22 cellular contexts compared by ENCODE assay signal in the genomic region with DNA sequence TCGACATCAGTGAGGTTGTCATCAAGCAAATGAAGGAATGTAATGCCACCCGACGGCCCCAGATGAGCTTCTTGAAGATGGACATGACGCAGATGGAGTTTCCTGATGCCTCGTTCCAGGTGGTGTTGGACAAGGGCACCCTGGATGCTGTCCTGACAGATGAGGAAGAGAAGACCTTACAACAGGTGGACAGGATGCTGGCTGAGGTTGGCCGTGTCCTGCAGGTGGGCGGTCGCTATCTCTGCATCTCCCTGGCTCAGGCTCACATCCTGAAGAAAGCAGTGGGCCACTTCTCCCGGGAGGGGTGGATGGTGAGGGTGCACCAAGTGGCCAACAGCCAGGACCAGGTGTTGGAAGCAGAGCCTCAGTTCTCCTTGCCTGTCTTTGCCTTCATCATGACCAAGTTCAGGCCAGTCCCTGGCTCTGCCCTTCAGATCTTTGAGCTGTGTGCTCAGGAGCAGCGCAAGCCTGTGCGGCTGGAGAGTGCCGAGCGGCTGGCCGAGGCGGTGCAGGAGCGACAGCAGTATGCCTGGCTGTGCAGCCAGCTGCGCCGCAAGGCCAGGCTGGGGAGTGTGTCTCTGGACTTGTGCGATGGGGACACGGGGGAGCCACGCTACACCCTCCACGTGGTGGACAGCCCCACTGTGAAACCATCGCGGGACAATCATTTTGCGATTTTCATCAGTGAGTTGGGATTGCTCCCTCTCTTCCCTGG. TPM values are rescaled to one million over a fixed set of nuclear protein-coding genes. Genes with fewer than 3 reads are reported as not detected.
DNase-seq lines count a peak whose midpoint lies in the region; ATAC-seq and TF ChIP-seq lines count a peak whose summit lies in the region.
"Had no signal": no experiment of that assay in that cellular context is flagged by ENCODE, and none has a peak within 500 bp of the region (broad histone marks: within the 10 kb centered on the region; RNA-seq: fewer than 3 reads in every experiment).

No MANE protein-coding gene starts in this region.

- no peak overlapping the region for H4K8ac ChIP-seq in mesenchymal stem cell (ENCODE audit: low read length)

- H3K36me3 ChIP-seq in DOHH2 (ENCODE audit: control insufficient read depth, low read length) (peaks cover 65% of the 10 kb centered on the region), mesenchymal stem cell (ENCODE audit: control insufficient read depth in 1 of 2, insufficient read depth in 2 of 2, low read depth in 1 of 2, low read length in 2 of 2) (peaks cover 33 to 52% of the 10 kb centered on the region in 2 experiments)

- peaks cover 57% of the 10 kb centered on the region for H3K4me1 Mint-ChIP-seq in CD4-positive, alpha-beta T cell (ENCODE audit: low read depth)
- peaks cover 57% of the 10 kb centered on the region for H3K4me1 Mint-ChIP-seq in activated CD8-positive, alpha-beta T cell treated with anti-CD3 and anti-CD28 coated beads for 36 hours (ENCODE audit: low read depth)

- POLR2A ChIA-PET in CD4-positive, alpha-beta T cell (lab: Charles Lee): interaction anchor here (1.3 kb wide), 1 partner anchor 41 kb away, joined by 3 read pairs; no protein-coding TSS in a partner anchor
- POLR2A ChIA-PET in activated CD8-positive, alpha-beta T cell treated with anti-CD3 and anti-CD28 coated beads for 36 hours (lab: Charles Lee): interaction anchor here (1.0 kb wide), 1 partner anchor 19 kb away, joined by 3 read pairs; no protein-coding TSS in a partner anchor

- 96% methylated on average over 25 of the region's 25 CpGs for WGBS in mesenchymal stem cell

- H4K91ac ChIP-seq in mesenchymal stem cell (ENCODE audit: low read length): peak overlapping the region; percentile 34

- no peak overlapping the region for H3K14ac ChIP-seq in mesenchymal stem cell (ENCODE audit: low read length in 2 of 2)

- H3K4ac ChIP-seq in mesenchymal stem cell (ENCODE audit: low read depth in 1 of 2, low read length in 2 of 2): no peak overlapping the region

- H3K27ac Mint-ChIP-seq in CD4-positive, alpha-beta T cell: no peak overlapping the region
- peak overlapping the region; percentile 87 for H3K27ac Mint-ChIP-seq in activated CD8-positive, alpha-beta T cell treated with anti-CD3 and anti-CD28 coated beads for 36 hours
- H3K27ac Mint-ChIP-seq: B cell had no signal

- H3K4me1 ChIP-seq in DOHH2 (ENCODE audit: control insufficient read depth, low read length) (peaks cover 40% of the 10 kb centered on the region), mesenchymal stem cell (ENCODE audit: control insufficient read depth, insufficient read depth, low read depth, low read length) (peaks cover 7% of the 10 kb centered on the region)

- no peak overlapping the region for H2BK5ac ChIP-seq in mesenchymal stem cell (ENCODE audit: low read depth, low read length, poor library complexity, severe bottlenecking)

- DNase-seq in CD4-positive, alpha-beta T cell: no peak
- no peak for DNase-seq in activated CD8-positive, alpha-beta T cell treated with anti-CD3 and anti-CD28 coated beads for 36 hours
- DNase-seq in mesenchymal stem cell: no peak
- no peak for DNase-seq in stimulated activated CD4-positive, alpha-beta T cell treated with anti-CD3 and anti-CD28 coated beads, Interleukin-1b, Interleukin-23, amount 100 ng/mL, for 48 hours
- DNase-seq in stimulated activated naive CD4-positive, alpha-beta T cell treated with Interleukin-2 at 50 U/mL for 16 hours (lab: John Stamatoyannopoulos, UW): no peak
- DNase-seq in NCI-H2081 treated with DMSO at 0.1 percent for 48 hours (lab: John Stamatoyannopoulos, UW): no peak
- DNase-seq: cortex of kidney; DMS79; lower lobe of right lung; NCI-H1694; occipital lobe; Peyer's patch; stimulated activated CD4-positive, alpha-beta T cell treated with anti-CD3 and anti-CD28 coated beads, Interleukin-4, amount 100 ng/mL, for 1 hour; transverse colon had no signal

- peaks cover 42% of the 10 kb centered on the region for H3K79me1 ChIP-seq in mesenchymal stem cell (replicated peaks; ENCODE audit: low read length, poor library complexity, severe bottlenecking)

- no peak overlapping the region for H2AK5ac ChIP-seq in mesenchymal stem cell (ENCODE audit: low read length, severe bottlenecking)

- CTCF ChIA-PET in CD4-positive, alpha-beta T cell (lab: Charles Lee): interaction anchor here (1.9 kb wide), 1 partner anchor 43 kb away, joined by 5 read pairs; a partner anchor contains a TSS
- CTCF ChIA-PET in activated CD8-positive, alpha-beta T cell treated with anti-CD3 and anti-CD28 coated beads for 36 hours (lab: Charles Lee): interaction anchor here (1.1 to 4.4 kb wide), 3 partner anchors 8 to 41 kb away, joined by 3 to 32 read pairs (median 5); no protein-coding TSS in a partner anchor

- H3K9me2 ChIP-seq in DOHH2 (replicated peaks; ENCODE audit: control insufficient read depth, low read length): no peaks in the 10 kb centered on the region

- H3K9me3 Mint-ChIP-seq in CD4-positive, alpha-beta T cell: no peaks in the 10 kb centered on the region
- no peaks in the 10 kb centered on the region for H3K9me3 Mint-ChIP-seq in activated CD8-positive, alpha-beta T cell treated with anti-CD3 and anti-CD28 coated beads for 36 hours

- H3K27me3 ChIP-seq in CD4-positive, alpha-beta T cell (ENCODE audit: control insufficient read depth, insufficient read depth, low read length): no peaks in the 10 kb centered on the region
- H3K27me3 ChIP-seq in DOHH2 (ENCODE audit: control insufficient read depth, low read length) (no peaks in the 10 kb centered on the region), mesenchymal stem cell (ENCODE audit: control insufficient read depth in 1 of 2, insufficient read depth in 1 of 2, low read length in 2 of 2) (no peaks in the 10 kb centered on the region)
- H3K27me3 ChIP-seq: ascending aorta, Peyer's patch, transverse colon had no signal

- H3K79me2 ChIP-seq in DOHH2 (ENCODE audit: control insufficient read depth, low read length): peaks cover 58% of the 10 kb centered on the region

- H3K23ac ChIP-seq in mesenchymal stem cell (ENCODE audit: low read length in 2 of 2): no peak overlapping the region

- H2BK15ac ChIP-seq in mesenchymal stem cell (ENCODE audit: low read depth, poor library complexity, severe bottlenecking): no peak overlapping the region

- ATAC-seq in CD4-positive, alpha-beta T cell (ENCODE audit: poor library complexity): no peak
- no peak for ATAC-seq in activated CD8-positive, alpha-beta T cell treated with anti-CD3 and anti-CD28 coated beads for 36 hours
- no peak for ATAC-seq in GM18861 (IDR thresholded peaks at IDR 0.05; ENCODE audit: unreplicated experiment)
- ATAC-seq: lower lobe of right lung, sciatic nerve, SK-N-SH treated with all-trans-retinoic acid at 6 μM for 48 hours had no signal

- no peak for TF ChIP-seq CTCF in CD4-positive, alpha-beta T cell (IDR thresholded peaks at IDR 0.05)
- no peak for TF ChIP-seq CTCF in DOHH2 (IDR thresholded peaks at IDR 0.05; ENCODE audit: low read depth, low read length, poor library complexity, severe bottlenecking)
- no peak for TF ChIP-seq CTCF in activated CD8-positive, alpha-beta T cell treated with anti-CD3 and anti-CD28 coated beads for 36 hours (IDR thresholded peaks at IDR 0.05)

- H3K36me3 Mint-ChIP-seq in CD4-positive, alpha-beta T cell (ENCODE audit: low read depth): peaks cover 67% of the 10 kb centered on the region
- peaks cover 52% of the 10 kb centered on the region for H3K36me3 Mint-ChIP-seq in activated CD8-positive, alpha-beta T cell treated with anti-CD3 and anti-CD28 coated beads for 36 hours (ENCODE audit: low read depth)

- no peak overlapping the region for H3K27ac ChIP-seq in CD4-positive, alpha-beta T cell (ENCODE audit: low read depth, low read length)
- H3K27ac ChIP-seq in DOHH2 (ENCODE audit: low read depth, low read length) (no peak overlapping the region), mesenchymal stem cell (ENCODE audit: low read length, poor library complexity, severe bottlenecking) (no peak overlapping the region)
- H3K27ac ChIP-seq: ascending aorta, epithelial cell of prostate, lower lobe of right lung, Peyer's patch, transverse colon, VCaP had no signal

- 0 out of 2 replicates have a peak, but pooled peaks cover 2% of the 10 kb centered on the region for H4K20me1 ChIP-seq in DOHH2 (ENCODE audit: control insufficient read depth, insufficient read depth, low read depth, low read length)

- H3K4me3 ChIP-seq in DOHH2 (ENCODE audit: low read length): peak overlapping the region; percentile 16; the same call in 1 of the 2 replicates
- H3K4me3 ChIP-seq in mesenchymal stem cell (ENCODE audit: insufficient read depth in 1 of 2, low read depth in 1 of 2, low read length in 2 of 2): no peak overlapping the region
- H3K4me3 ChIP-seq: ascending aorta, lower lobe of right lung, Peyer's patch, transverse colon had no signal

- H2BK12ac ChIP-seq in mesenchymal stem cell (ENCODE audit: low read length in 2 of 2): no peak overlapping the region

- no peak overlapping the region for H3K9ac ChIP-seq in mesenchymal stem cell (ENCODE audit: low read length)

- peaks cover 8% of the 10 kb centered on the region for H3F3A ChIP-seq in DOHH2 (ENCODE audit: control insufficient read depth, insufficient read depth)

- H3K4me2 ChIP-seq in DOHH2 (ENCODE audit: low read length): peak overlapping the region; percentile 75
- no peak overlapping the region for H3K4me2 ChIP-seq in mesenchymal stem cell (ENCODE audit: low read length, poor library complexity, severe bottlenecking)

- H2AFZ ChIP-seq in mesenchymal stem cell (ENCODE audit: low read depth, low read length): no peak overlapping the region

- no peaks in the 10 kb centered on the region for H3K27me3 Mint-ChIP-seq in CD4-positive, alpha-beta T cell
- H3K27me3 Mint-ChIP-seq in activated CD8-positive, alpha-beta T cell treated with anti-CD3 and anti-CD28 coated beads for 36 hours: no peaks in the 10 kb centered on the region
- H3K27me3 Mint-ChIP-seq: B cell had no signal

- H3K9me3 ChIP-seq in CD4-positive, alpha-beta T cell (ENCODE audit: control insufficient read depth, low read length): no peaks in the 10 kb centered on the region
- H3K9me3 ChIP-seq in DOHH2 (ENCODE audit: control insufficient read depth, insufficient read depth, low read length) (no peaks in the 10 kb centered on the region), mesenchymal stem cell (ENCODE audit: control insufficient read depth, low read length) (no peaks in the 10 kb centered on the region)
- H3K9me3 ChIP-seq: ascending aorta, lower lobe of right lung, Peyer's patch, transverse colon had no signal

- intact Hi-C loops in CD4-positive, alpha-beta T cell (cut with DNase I, micrococcal nuclease): loop anchor here (5.0 to 10.0 kb wide), 5 partner anchors 467 to 1889 kb away; a partner anchor contains a TSS
- intact Hi-C loops in activated CD8-positive, alpha-beta T cell treated with anti-CD3 and anti-CD28 coated beads for 36 hours (cut with micrococcal nuclease): no loop called here

- H2BK120ac ChIP-seq in mesenchymal stem cell (ENCODE audit: low read depth, low read length): no peak overlapping the region

- H3K4me3 Mint-ChIP-seq in CD4-positive, alpha-beta T cell: peak overlapping the region; percentile 99
- H3K4me3 Mint-ChIP-seq in activated CD8-positive, alpha-beta T cell treated with anti-CD3 and anti-CD28 coated beads for 36 hours: peak overlapping the region; percentile 94

- no peak overlapping the region for H3K18ac ChIP-seq in mesenchymal stem cell (ENCODE audit: low read depth in 1 of 2, low read length in 2 of 2)

RNA-seq across cellular contexts. Expression of a gene that starts 2.5 kb away (rescaled TPM):
- 1 to 10 TPM; 6.5 to 7.9 TPM for total RNA-seq in CD4-positive, alpha-beta T cell
- total RNA-seq in activated CD8-positive, alpha-beta T cell treated with anti-CD3 and anti-CD28 coated beads for 36 hours: 10 to 100 TPM; 44.6 to 46.6 TPM
- polyA plus RNA-seq in mesenchymal stem cell (2013, experiment 1 of 2): 10.4 TPM
- 11.3 TPM for polyA plus RNA-seq in mesenchymal stem cell (2013, experiment 2 of 2)

RNA-seq across cellular contexts. Expression of a gene that starts 42.1 kb away (rescaled TPM):
- total RNA-seq in CD4-positive, alpha-beta T cell: 10 to 100 TPM in 1 of 2 experiments, 1 to 10 TPM in 1; 8.1 to 12.1 TPM
- total RNA-seq in activated CD8-positive, alpha-beta T cell treated with anti-CD3 and anti-CD28 coated beads for 36 hours: 1 to 10 TPM; 6.1 to 6.2 TPM
- 8.6 TPM for polyA plus RNA-seq in mesenchymal stem cell (2013, experiment 1 of 2)
- polyA plus RNA-seq in mesenchymal stem cell (2013, experiment 2 of 2): 9.3 TPM

RNA-seq across cellular contexts. Expression of a gene that starts 57.3 kb away (rescaled TPM):
- total RNA-seq in CD4-positive, alpha-beta T cell: 1 to 10 TPM; 1.6 to 1.8 TPM
- 1 to 10 TPM in 1 of 2 experiments, under 1 TPM in 1; 0.58 to 1.1 TPM for total RNA-seq in activated CD8-positive, alpha-beta T cell treated with anti-CD3 and anti-CD28 coated beads for 36 hours
- polyA plus RNA-seq in mesenchymal stem cell (2013, experiment 1 of 2): 1.3 TPM
- polyA plus RNA-seq in mesenchymal stem cell (2013, experiment 2 of 2): 1.1 TPM

Comparison
In these comparisons a context has a peak if more than half of its experiments do, and no peak if none do; other contexts are left out.
1. RNA of a gene that starts 2.5 kb away (total RNA-seq): 44.6 to 46.6 TPM in activated CD8-positive, alpha-beta T cell treated with anti-CD3 and anti-CD28 coated beads for 36 hours; 6.5 to 7.9 TPM in CD4-positive, alpha-beta T cell; every median in the first group is over 4 times any median in the second.